In genomic region chr11:57700425-57700824, GRCh38 we compare ENCODE assay signal across 23 cellular contexts.
"Had no signal": no experiment of that assay in that cellular context is flagged by ENCODE, and none has a peak within 500 bp of the region (broad histone marks: within the 10 kb centered on the region; RNA-seq: fewer than 3 reads in every experiment).

No MANE protein-coding gene starts in this region.

- H3K4me1 Mint-ChIP-seq: activated naive CD4-positive, alpha-beta T cell treated with anti-CD3 and anti-CD28 coated beads, Interleukin-2, amount 50 U/mL, for 24 hours; memory B cell; naive B cell; stimulated activated memory B cell treated with anti-CD40 and anti-IgM and Interleukin-4, amounts not matched to agents 10 μg/mL and 1 μg/mL and 100 μg/mL, for 72 hours; T-helper 17 cell had no signal

- H3K4me3 Mint-ChIP-seq: activated naive CD4-positive, alpha-beta T cell treated with anti-CD3 and anti-CD28 coated beads, Interleukin-2, amount 50 U/mL, for 24 hours; memory B cell; stimulated activated memory B cell treated with anti-CD40 and anti-IgM and Interleukin-4, amounts not matched to agents 10 μg/mL and 1 μg/mL and 100 μg/mL, for 72 hours; T-helper 17 cell had no signal

- H3K27ac Mint-ChIP-seq: memory B cell; stimulated activated memory B cell treated with anti-CD40 and anti-IgM and Interleukin-4, amounts not matched to agents 10 μg/mL and 1 μg/mL and 100 μg/mL, for 72 hours had no signal

- H3K27me3 ChIP-seq: body of pancreas, gastrocnemius medialis, sigmoid colon, transverse colon had no signal

- H3K4me2 ChIP-seq: smooth muscle cell had no signal

- H3K4me1 ChIP-seq: body of pancreas, gastrocnemius medialis, sigmoid colon, transverse colon had no signal

- H3K9me3 ChIP-seq: body of pancreas, gastrocnemius medialis, mucosa of descending colon, sigmoid colon, transverse colon had no signal

- DNase-seq: activated CD4-positive, alpha-beta T cell treated with anti-CD3 and anti-CD28 coated beads for 4 hours; activated CD4-positive, alpha-beta T cell treated with anti-CD3 and anti-CD28 coated beads, Interleukin-2, amount 50 U/mL, for 48 hours; activated CD4-positive, CD25-positive, alpha-beta regulatory T cell; activated gamma-delta T cell treated with Interleukin-2 at 50 U/mL for 16 hours; activated T-cell treated with anti-CD3 and anti-CD28 coated beads for 4 hours; anterior cingulate cortex; body of pancreas; dermis blood vessel endothelial cell; effector CD8-positive, alpha-beta T cell; gastrocnemius medialis; hypothalamus; left cardiac atrium; mucosa of descending colon; naive B cell; occipital lobe; sigmoid colon; stimulated activated CD4-positive, alpha-beta T cell treated with anti-CD3 and anti-CD28 coated beads, Interleukin-15, amount 100 ng/mL, for 24 hours; T-helper 17 cell; transverse colon had no signal

- H3K4me3 ChIP-seq: body of pancreas, gastrocnemius medialis, mucosa of descending colon, sigmoid colon, smooth muscle cell, transverse colon had no signal

- H3K27ac ChIP-seq: body of pancreas, gastrocnemius medialis, sigmoid colon, transverse colon had no signal

- H3K27me3 Mint-ChIP-seq: activated naive CD4-positive, alpha-beta T cell treated with anti-CD3 and anti-CD28 coated beads, Interleukin-2, amount 50 U/mL, for 24 hours; memory B cell; naive B cell; stimulated activated memory B cell treated with anti-CD40 and anti-IgM and Interleukin-4, amounts not matched to agents 10 μg/mL and 1 μg/mL and 100 μg/mL, for 72 hours; T-helper 17 cell had no signal

- ATAC-seq: body of pancreas; gastrocnemius medialis; left cardiac atrium; mucosa of descending colon; stimulated activated memory B cell treated with anti-CD40 and anti-IgM and Interleukin-4, amounts not matched to agents 10 μg/mL and 1 μg/mL and 100 μg/mL, for 72 hours had no signal

- H3K9me3 Mint-ChIP-seq: activated naive CD4-positive, alpha-beta T cell treated with anti-CD3 and anti-CD28 coated beads, Interleukin-2, amount 50 U/mL, for 24 hours; memory B cell; naive B cell; stimulated activated memory B cell treated with anti-CD40 and anti-IgM and Interleukin-4, amounts not matched to agents 10 μg/mL and 1 μg/mL and 100 μg/mL, for 72 hours had no signal
